Comparison of ENCODE assay signal across 21 cellular contexts in genomic region chr21:31213787-31214186, GRCh38.
DNase-seq lines count a peak whose midpoint lies in the region; ATAC-seq and TF ChIP-seq lines count a peak whose summit lies in the region.
"Had no signal": no experiment of that assay in that cellular context is flagged by ENCODE, and none has a peak within 500 bp of the region (broad histone marks: within the 10 kb centered on the region; RNA-seq: fewer than 3 reads in every experiment).

No MANE protein-coding gene starts in this region.

- no peak overlapping the region for H2AK5ac ChIP-seq in mesendoderm (ENCODE audit: low read length)

- TF ChIP-seq EP300 in SK-N-SH (IDR thresholded peaks at IDR 0.05; ENCODE audit: borderline replicate concordance in 1 of 2, low read depth in 1 of 2, low read length in 1 of 2), result no peak

- H4K5ac ChIP-seq in mesendoderm (ENCODE audit: low read length), result no peak overlapping the region

- CTCF ChIA-PET in SK-N-SH (lab: Yijun Ruan, JAX), result interaction anchor here (1.4 to 1.8 kb wide), 3 partner anchors 12 to 367 kb away, joined by 3 to 5 read pairs (median 5); no protein-coding TSS in a partner anchor

- H3K4me2 ChIP-seq in SK-N-SH (no peak overlapping the region), mesendoderm (ENCODE audit: low read length) (no peak overlapping the region)
- H3K4me2 ChIP-seq: A549 had no signal

- POLR2A ChIA-PET in SK-N-SH (lab: Yijun Ruan, JAX), result no interaction called here

- TF ChIP-seq RAD21 in SK-N-SH (IDR thresholded peaks at IDR 0.05; ENCODE audit: low read length), result peak; percentile 40

- H3K27ac ChIP-seq in SK-N-SH (ENCODE audit: low read depth in 2 of 2, low read length in 1 of 2), result no peak overlapping the region
- H3K27ac ChIP-seq in RWPE2 (ENCODE audit: poor library complexity, severe bottlenecking), result no peak overlapping the region
- no peak overlapping the region for H3K27ac ChIP-seq in mesendoderm (ENCODE audit: low read depth, low read length)
- H3K27ac ChIP-seq: A549, heart left ventricle had no signal

- H3K9ac ChIP-seq in SK-N-SH (no peak overlapping the region), mesendoderm (ENCODE audit: low read length) (no peak overlapping the region)

- H3K18ac ChIP-seq in mesendoderm (ENCODE audit: low read length), result no peak overlapping the region

- DNase-seq in SK-N-SH (no peak), GM06990 (ENCODE audit: extremely low read depth, insufficient read length) (no peak), RWPE2 (ENCODE audit: low spot score) (no peak), myocyte (ENCODE audit: low read depth) (peak; percentile 30), mesendoderm (no peak), DMS153 (lab: John Stamatoyannopoulos, UW) (no peak)
- DNase-seq: activated CD4-positive, alpha-beta memory T cell treated with anti-CD3 and anti-CD28 coated beads for 36 hours; activated naive CD4-positive, alpha-beta T cell; heart left ventricle; HFFc6; immature natural killer cell; NCI-H1048; NCI-H2081; NCI-H510A; right cardiac atrium; Right ventricle myocardium superior; stimulated activated CD4-positive, alpha-beta T cell treated with anti-CD3 and anti-CD28 coated beads, Interleukin-15, amount 100 ng/mL, for 24 hours had no signal

- H2AFZ ChIP-seq in SK-N-SH (ENCODE audit: low read depth), result no peak overlapping the region

- H3K36me3 ChIP-seq in SK-N-SH (replicated peaks in 1 of 2; ENCODE audit: control insufficient read depth in 1 of 2, insufficient read depth in 2 of 2, low read length in 1 of 2), result no peaks in the 10 kb centered on the region
- no peaks in the 10 kb centered on the region for H3K36me3 ChIP-seq in GM06990 (ENCODE audit: control insufficient read depth, insufficient read depth, low read length)
- no peaks in the 10 kb centered on the region for H3K36me3 ChIP-seq in RWPE2 (ENCODE audit: low read depth)
- no peaks in the 10 kb centered on the region for H3K36me3 ChIP-seq in mesendoderm (ENCODE audit: control insufficient read depth, insufficient read depth, low read length)
- H3K36me3 ChIP-seq: heart left ventricle had no signal

- H3K9me2 ChIP-seq in SK-N-SH, result no peaks in the 10 kb centered on the region

- H3K56ac ChIP-seq in mesendoderm (ENCODE audit: low read length), result no peak overlapping the region

- H3F3A ChIP-seq in SK-N-SH (replicated peaks; ENCODE audit: insufficient read depth), result no peaks in the 10 kb centered on the region

- H3K4me1 ChIP-seq in SK-N-SH (ENCODE audit: control insufficient read depth in 1 of 2, insufficient read depth in 2 of 2, low read depth in 1 of 2, low read length in 1 of 2), result no peaks in the 10 kb centered on the region
- no peaks in the 10 kb centered on the region for H3K4me1 ChIP-seq in RWPE2 (ENCODE audit: insufficient read depth, poor library complexity, severe bottlenecking)
- no peaks in the 10 kb centered on the region for H3K4me1 ChIP-seq in mesendoderm (ENCODE audit: control insufficient read depth, low read depth, low read length)
- H3K4me1 ChIP-seq: A549 had no signal

- H3K27me3 ChIP-seq in SK-N-SH (ENCODE audit: insufficient read depth), result no peaks in the 10 kb centered on the region
- H3K27me3 ChIP-seq in GM06990 (replicated peaks; ENCODE audit: control insufficient read depth, insufficient read depth, low read length), result no peaks in the 10 kb centered on the region
- H3K27me3 ChIP-seq in RWPE2 (ENCODE audit: insufficient read depth, poor library complexity, severe bottlenecking), result no peaks in the 10 kb centered on the region
- no peaks in the 10 kb centered on the region for H3K27me3 ChIP-seq in mesendoderm (ENCODE audit: insufficient read depth, low read length, poor library complexity)
- H3K27me3 ChIP-seq: heart left ventricle had no signal

- no peak overlapping the region for H4K8ac ChIP-seq in mesendoderm (ENCODE audit: low read depth, low read length)

- no peak overlapping the region for H2BK5ac ChIP-seq in mesendoderm (ENCODE audit: low read length)

- no peak overlapping the region for H3K23ac ChIP-seq in mesendoderm (ENCODE audit: low read length)

- H3K79me2 ChIP-seq in SK-N-SH (ENCODE audit: insufficient read depth) (no peaks in the 10 kb centered on the region), mesendoderm (ENCODE audit: control insufficient read depth, insufficient read depth, low read length) (no peaks in the 10 kb centered on the region)

- TF ChIP-seq CTCF in SK-N-SH (IDR thresholded peaks at IDR 0.05) (0 out of 2 replicates have a peak, but pooled peaks have one; percentile 23), GM06990 (IDR thresholded peaks at IDR 0.05; ENCODE audit: insufficient read depth, low read length, poor library complexity, severe bottlenecking) (peak; percentile 4), RWPE2 (IDR thresholded peaks at IDR 0.05; ENCODE audit: poor library complexity, severe bottlenecking) (peak; percentile 40)

- no peak overlapping the region for H3K4ac ChIP-seq in mesendoderm (ENCODE audit: low read depth, low read length)

- ATAC-seq in SK-N-SH treated with all-trans-retinoic acid at 6 μM for 48 hours (no peak), RWPE2 (ENCODE audit: low read depth) (peak; percentile 48; the same call in 1 of the 3 replicates), GM19452 (IDR thresholded peaks at IDR 0.05; ENCODE audit: unreplicated experiment) (no peak)
- ATAC-seq: A549, heart left ventricle, K562, right cardiac atrium had no signal

- WGBS in SK-N-SH (ENCODE audit: low lambda C conversion rate), result 78% methylated on average over 2 of the region's 2 CpGs
- no CpG with 5 or more reads among the region's 2 CpGs for WGBS in mesendoderm (ENCODE audit: extremely low coverage, insufficient coverage, low lambda C conversion rate)

- H3K4me3 ChIP-seq in SK-N-SH (ENCODE audit: low read depth in 2 of 2, low read length in 1 of 2) (no peak overlapping the region), GM06990 (replicated peaks; ENCODE audit: low read depth, low read length) (no peak overlapping the region), RWPE2 (ENCODE audit: severe bottlenecking) (no peak overlapping the region), mesendoderm (ENCODE audit: low read length) (no peak overlapping the region)
- H3K4me3 ChIP-seq: A549, heart left ventricle, K562 had no signal

- H3K79me1 ChIP-seq in mesendoderm (ENCODE audit: low read length), result no peaks in the 10 kb centered on the region

- H3K9me3 ChIP-seq in SK-N-SH (no peaks in the 10 kb centered on the region), RWPE2 (ENCODE audit: severe bottlenecking) (no peaks in the 10 kb centered on the region)
- H3K9me3 ChIP-seq: A549, heart left ventricle had no signal

- H4K20me1 ChIP-seq in SK-N-SH (ENCODE audit: insufficient read depth), result no peaks in the 10 kb centered on the region

- H2BK15ac ChIP-seq in mesendoderm (replicated peaks; ENCODE audit: low read depth), result no peak overlapping the region

- no peak overlapping the region for H2BK120ac ChIP-seq in mesendoderm (ENCODE audit: low read depth, low read length)

TF ChIP-seq in SK-N-SH, 30 proteins besides CTCF, POLR2A, EP300 and RAD21 (continues in another document):
- no peak for TF ChIP-seq TCF12 (IDR thresholded peaks at IDR 0.05)
- no peak for TF ChIP-seq YY1 (IDR thresholded peaks at IDR 0.05; ENCODE audit: low read depth)
- no peak for TF ChIP-seq NRF1 (IDR thresholded peaks at IDR 0.05; ENCODE audit: low read depth, low read length)
- no peak for TF ChIP-seq POLR2AphosphoS5 (IDR thresholded peaks at IDR 0.05; ENCODE audit: low read depth, low read length)

TF ChIP-seq in SK-N-SH treated with all-trans-retinoic acid at 6 μM for 48 hours, 23 proteins besides CTCF, POLR2A, EP300 and RAD21:
- TF ChIP-seq CREB5 (CRISPR knock-in tag; IDR thresholded peaks at IDR 0.05; ENCODE audit: low read depth) (no peak), ESRRG (CRISPR knock-in tag; IDR thresholded peaks at IDR 0.05) (no peak), PPARA (CRISPR knock-in tag; IDR thresholded peaks at IDR 0.05; ENCODE audit: borderline replicate concordance) (no peak), TOX (CRISPR knock-in tag; IDR thresholded peaks at IDR 0.05; ENCODE audit: borderline replicate concordance) (no peak), ZFP3 (CRISPR knock-in tag; IDR thresholded peaks at IDR 0.05) (no peak), ZNF565 (CRISPR knock-in tag; conservative IDR thresholded peaks at IDR 0.05; ENCODE audit: low read depth) (no peak)
